17 cellular contexts compared by ENCODE assay signal in the genomic region with DNA sequence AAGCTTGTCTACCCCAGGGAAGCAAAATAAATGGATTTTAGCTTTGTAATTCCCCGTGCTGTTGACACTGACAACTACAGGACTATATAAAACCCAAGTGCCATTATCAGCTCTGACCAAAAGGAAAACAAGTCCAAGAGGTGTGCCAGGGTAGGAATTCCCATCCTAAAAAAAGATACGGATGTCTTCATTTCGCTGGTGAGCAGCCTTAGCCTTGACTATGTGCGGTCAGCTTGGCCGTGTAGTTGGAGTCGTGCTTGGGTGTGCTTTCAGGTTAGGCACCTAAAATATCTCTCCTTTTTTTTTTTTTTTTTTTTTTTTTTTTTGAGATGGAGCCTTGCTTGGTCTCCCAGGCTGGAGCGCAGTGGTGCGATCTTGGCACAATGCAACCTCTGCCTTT. TPM values are rescaled to one million over a fixed set of nuclear protein-coding genes. Genes with fewer than 3 reads are reported as not detected.
DNase-seq lines count a peak whose midpoint lies in the region; ATAC-seq and TF ChIP-seq lines count a peak whose summit lies in the region.
"Had no signal": no experiment of that assay in that cellular context is flagged by ENCODE, and none has a peak within 500 bp of the region (broad histone marks: within the 10 kb centered on the region; RNA-seq: fewer than 3 reads in every experiment).

No MANE protein-coding gene starts in this region.

- peak; percentile 59 for ATAC-seq in Right ventricle myocardium superior (ENCODE audit: poor library complexity)
- ATAC-seq in left ventricle myocardium superior = peak; percentile 69
- ATAC-seq in gastrocnemius medialis = peak; percentile 76 to 80
- ATAC-seq in HG03378 (IDR thresholded peaks at IDR 0.05; ENCODE audit: unreplicated experiment) = no peak
- ATAC-seq in activated CD4-positive, CD25-positive, alpha-beta regulatory T cell treated with anti-CD3 and anti-CD28 coated beads, Interleukin-2, amount 50 U/mL, for 24 hours = no peak
- ATAC-seq: CD8-positive, alpha-beta T cell; GM23338; HCT116; HepG2 had no signal

- H3K27ac ChIP-seq in gastrocnemius medialis (peak overlapping the region; percentile 68 to 80 (median 70)), breast epithelium (no peak overlapping the region)
- H3K27ac ChIP-seq: BLaER1 treated with 17β-estradiol and CSF1 and Interleukin-3, amounts not matched to agents 10 nM and 100 nM had no signal

- intact Hi-C loops in Right ventricle myocardium superior (cut with DNase I) = no loop called here
- intact Hi-C loops in cardiac septum (cut with DNase I) = no loop called here
- intact Hi-C loops in left ventricle myocardium superior (cut with micrococcal nuclease) = no loop called here
- intact Hi-C loops in gastrocnemius medialis (cut with DNase I; ENCODE audit: low total_unique reads) = loop anchor here (2.0 kb wide), 1 partner anchor 19 kb away; no protein-coding TSS in a partner anchor
- intact Hi-C loops in breast epithelium (cut with DNase I; ENCODE audit: low total_unique reads) = no loop called here

- no peaks in the 10 kb centered on the region for H3K27me3 ChIP-seq in gastrocnemius medialis
- no peaks in the 10 kb centered on the region for H3K27me3 ChIP-seq in breast epithelium
- H3K27me3 ChIP-seq: BLaER1 treated with 17β-estradiol and CSF1 and Interleukin-3, amounts not matched to agents 10 nM and 100 nM had no signal

- no peak for TF ChIP-seq CTCF in gastrocnemius medialis (IDR thresholded peaks at IDR 0.05 in 4 of 5, conservative IDR thresholded peaks at IDR 0.05 in 1 of 5)
- no peak for TF ChIP-seq CTCF in breast epithelium (IDR thresholded peaks at IDR 0.05)

- H3K4me1 ChIP-seq in gastrocnemius medialis = peaks cover 11 to 14% of the 10 kb centered on the region in 2 donors
- no peaks in the 10 kb centered on the region for H3K4me1 ChIP-seq in breast epithelium
- H3K4me1 ChIP-seq: BLaER1 treated with 17β-estradiol and CSF1 and Interleukin-3, amounts not matched to agents 10 nM and 100 nM had no signal

- no peak for TF ChIP-seq POLR2A in gastrocnemius medialis (IDR thresholded peaks at IDR 0.05)
- TF ChIP-seq POLR2A in breast epithelium (IDR thresholded peaks at IDR 0.05) = no peak

- H3K9me3 ChIP-seq in gastrocnemius medialis (no peaks in the 10 kb centered on the region), breast epithelium (no peaks in the 10 kb centered on the region)
- H3K9me3 ChIP-seq: BLaER1 treated with 17β-estradiol and CSF1 and Interleukin-3, amounts not matched to agents 10 nM and 100 nM had no signal

- no peaks in the 10 kb centered on the region for H3K36me3 ChIP-seq in gastrocnemius medialis
- no peaks in the 10 kb centered on the region for H3K36me3 ChIP-seq in breast epithelium
- H3K36me3 ChIP-seq: BLaER1 treated with 17β-estradiol and CSF1 and Interleukin-3, amounts not matched to agents 10 nM and 100 nM had no signal

- DNase-seq in Right ventricle myocardium superior (no peak), cardiac septum (ENCODE audit: low spot score) (no peak), left ventricle myocardium superior (no peak), gastrocnemius medialis (peak; percentile 17 to 36), breast epithelium (ENCODE audit: low spot score in 2 of 2) (no peak)
- DNase-seq: 8988T; Calu3; CD8-positive, alpha-beta T cell; DMS79 treated with DMSO at 0.1 percent for 48 hours; GF-D8; HFFc6 had no signal

- H3K4me3 ChIP-seq in gastrocnemius medialis = peak overlapping the region in 3 of 4 donors; percentile 4 to 31 (median 14)
- H3K4me3 ChIP-seq in breast epithelium = no peak overlapping the region
- H3K4me3 ChIP-seq: BLaER1 treated with 17β-estradiol and CSF1 and Interleukin-3, amounts not matched to agents 10 nM and 100 nM; GM23338 had no signal

- in situ Hi-C loops in gastrocnemius medialis (cut with MboI; ENCODE audit: low sequenced_read_pairs in 4 of 4) = no loop called here

RNA-seq across cellular contexts. Expression of a gene that starts 28.9 kb away (rescaled TPM):
- 1,943 TPM for total RNA-seq in Right ventricle myocardium superior
- total RNA-seq in cardiac septum = 3,389 TPM
- total RNA-seq in left ventricle myocardium superior = 2,394 TPM
- 1,000 to 10,000 TPM in 3 of 4 donors, 100 to 1,000 TPM in 1; 503 to 1,706 (median 1,214) TPM for total RNA-seq in gastrocnemius medialis
- under 1 TPM in 1 of 3 donors, not detected in 2; 0.48 TPM for total RNA-seq in breast epithelium
- total RNA-seq: Calu3; CD8-positive, alpha-beta T cell; HFFc6 had no signal

RNA-seq across cellular contexts. Expression of a gene that starts 53.1 kb away (rescaled TPM):
- total RNA-seq in Right ventricle myocardium superior = 9.2 TPM
- 12.6 TPM for total RNA-seq in cardiac septum
- total RNA-seq in left ventricle myocardium superior = 11.3 TPM
- total RNA-seq in gastrocnemius medialis = 10 to 100 TPM; 11.6 to 17.5 (median 15.8) TPM
- 10 to 100 TPM; 23.7 to 32.3 (median 30.5) TPM for total RNA-seq in breast epithelium

Comparison
In these comparisons a context has a peak if more than half of its experiments do, and no peak if none do; other contexts are left out.
1. ATAC-seq: peak in Right ventricle myocardium superior (single experiment), left ventricle myocardium superior (single experiment) and gastrocnemius medialis (2 of 2); none in HG03378 (single experiment) and activated CD4-positive, CD25-positive, alpha-beta regulatory T cell treated with anti-CD3 and anti-CD28 coated beads, Interleukin-2, amount 50 U/mL, for 24 hours (0 of 2).
2. DNase-seq: peak in gastrocnemius medialis (2 of 2); none in Right ventricle myocardium superior (single experiment), cardiac septum (single experiment), left ventricle myocardium superior (single experiment) and breast epithelium (0 of 2).
3. H3K27ac ChIP-seq: peak in gastrocnemius medialis (4 of 4); none in breast epithelium (0 of 2).
4. H3K4me3 ChIP-seq: peak in gastrocnemius medialis (3 of 4); none in breast epithelium (0 of 3).
5. RNA of a gene that starts 28.9 kb away (total RNA-seq): 3,389 TPM in cardiac septum (single experiment), 2,394 TPM in left ventricle myocardium superior (single experiment), 1,943 TPM in Right ventricle myocardium superior (single experiment) and 503 to 1,706 TPM in gastrocnemius medialis; 0.48 TPM in breast epithelium; every median in the first group is over 100 times any median in the second.